8 cellular contexts compared by ENCODE assay signal in the genomic region with DNA sequence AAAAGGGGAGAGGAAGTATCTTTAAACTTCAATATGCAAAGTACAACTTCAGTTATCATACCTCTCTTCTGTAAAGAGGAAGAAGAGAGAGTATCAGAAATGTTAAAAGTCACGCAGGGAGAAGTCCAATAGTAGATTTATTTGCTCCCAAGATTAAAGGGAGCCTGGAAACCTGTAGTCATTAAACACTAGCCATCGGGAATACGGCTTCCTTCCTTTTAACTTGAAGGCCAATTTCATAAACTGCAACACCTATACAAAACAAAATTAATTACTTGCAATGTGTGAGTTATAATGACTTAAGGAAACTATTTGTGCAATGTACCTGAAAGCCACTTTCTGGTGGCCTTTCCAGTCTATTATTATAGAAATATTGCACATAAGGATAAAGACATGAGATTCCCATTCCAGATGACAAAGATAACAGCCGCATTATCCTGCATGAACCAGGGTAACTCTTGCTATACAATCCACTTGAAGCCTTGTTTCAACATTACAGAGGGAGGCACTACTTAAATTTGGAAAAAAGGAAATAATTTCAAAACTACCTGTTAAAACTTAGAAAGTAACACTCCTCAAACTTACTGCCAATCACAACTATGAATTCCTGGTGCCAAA. TPM values are rescaled to one million over a fixed set of nuclear protein-coding genes. Genes with fewer than 3 reads are reported as not detected.
DNase-seq lines count a peak whose midpoint lies in the region; ATAC-seq, FAIRE-seq and TF ChIP-seq lines count a peak whose summit lies in the region.

No MANE protein-coding gene starts in this region.

- H3K4me3 ChIP-seq in BLaER1 treated with 17β-estradiol and CSF1 and Interleukin-3, amounts not matched to agents 10 nM and 100 nM: peak overlapping the region; percentile 93 to 99 (median 98)
- H3K4me3 ChIP-seq in Loucy (ENCODE audit: low read length, poor library complexity, severe bottlenecking): peak overlapping the region; percentile 97

- H3F3A ChIP-seq in Loucy (ENCODE audit: low read depth): no peaks in the 10 kb centered on the region

- no peak for TF ChIP-seq CTCF in Loucy (conservative IDR thresholded peaks at IDR 0.05; ENCODE audit: low read length)

- peak overlapping the region in 10 of 11 experiments; percentile 7 to 98 (median 96); a peak in 13 of 22 replicates for H3K27ac ChIP-seq in BLaER1 treated with 17β-estradiol and CSF1 and Interleukin-3, amounts not matched to agents 10 nM and 100 nM

- ATAC-seq in natural killer cell treated with Interleukin-12 subunit alpha and Interleukin-12 subunit beta and Interleukin-15 and Interleukin-18, amount 100 ng/mL, for 72 hours: no peak
- no peak for ATAC-seq in HG03432 (IDR thresholded peaks at IDR 0.05; ENCODE audit: unreplicated experiment)

- H3K4me1 Mint-ChIP-seq in dendritic cell treated with granulocyte-macrophage colony-stimulating factor and Interleukin-4, amounts not matched to agents 40 ng/mL and 50 ng/mL, for 4 days (ENCODE audit: low read depth): peaks cover 54% of the 10 kb centered on the region
- H3K4me1 Mint-ChIP-seq in natural killer cell treated with Interleukin-12 subunit alpha and Interleukin-12 subunit beta and Interleukin-15 and Interleukin-18, amount 100 ng/mL, for 72 hours (ENCODE audit: low read depth in 2 of 2): peaks cover 47 to 52% of the 10 kb centered on the region in 2 donors

- H3K36me3 ChIP-seq in BLaER1 treated with 17β-estradiol and CSF1 and Interleukin-3, amounts not matched to agents 10 nM and 100 nM: peaks cover 19 to 86% (median 71%) of the 10 kb centered on the region in 11 experiments
- H3K36me3 ChIP-seq in Loucy (ENCODE audit: insufficient read depth, low read length): peaks cover 13% of the 10 kb centered on the region; the same call in 1 of the 2 replicates

- peaks cover 37 to 75% (median 45%) of the 10 kb centered on the region in 10 experiments for H3K4me1 ChIP-seq in BLaER1 treated with 17β-estradiol and CSF1 and Interleukin-3, amounts not matched to agents 10 nM and 100 nM
- H3K4me1 ChIP-seq in Loucy (ENCODE audit: insufficient read depth, low read length, poor library complexity, severe bottlenecking): peaks cover 62% of the 10 kb centered on the region

- no peaks in the 10 kb centered on the region for H3K9me2 ChIP-seq in Loucy (replicated peaks; ENCODE audit: low read depth, low read length)

- H3K27me3 ChIP-seq in BLaER1 treated with 17β-estradiol and CSF1 and Interleukin-3, amounts not matched to agents 10 nM and 100 nM: no peaks in the 10 kb centered on the region
- H3K27me3 ChIP-seq in Loucy (ENCODE audit: insufficient read depth, low read length, poor library complexity, severe bottlenecking): peaks cover 5% of the 10 kb centered on the region

- intact Hi-C loops in dendritic cell treated with granulocyte-macrophage colony-stimulating factor and Interleukin-4, amounts not matched to agents 40 ng/mL and 50 ng/mL, for 4 days (cut with micrococcal nuclease): loop anchor here (5.0 to 10.0 kb wide), 5 partner anchors 79 to 759 kb away; no protein-coding TSS in a partner anchor

- H3K27ac Mint-ChIP-seq in dendritic cell treated with granulocyte-macrophage colony-stimulating factor and Interleukin-4, amounts not matched to agents 40 ng/mL and 50 ng/mL, for 4 days: no peak overlapping the region
- H3K27ac Mint-ChIP-seq in natural killer cell treated with Interleukin-12 subunit alpha and Interleukin-12 subunit beta and Interleukin-15 and Interleukin-18, amount 100 ng/mL, for 72 hours: peak overlapping the region; percentile 92 to 95

- no peak for FAIRE-seq in HTR-8/SVneo (lab: Jason Lieb, UNC)

- peaks cover 96% of the 10 kb centered on the region for H3K79me2 ChIP-seq in Loucy (ENCODE audit: insufficient read depth, low read length)

- H3K27me3 Mint-ChIP-seq in dendritic cell treated with granulocyte-macrophage colony-stimulating factor and Interleukin-4, amounts not matched to agents 40 ng/mL and 50 ng/mL, for 4 days: no peaks in the 10 kb centered on the region
- no peaks in the 10 kb centered on the region for H3K27me3 Mint-ChIP-seq in natural killer cell treated with Interleukin-12 subunit alpha and Interleukin-12 subunit beta and Interleukin-15 and Interleukin-18, amount 100 ng/mL, for 72 hours

- H2AFZ ChIP-seq in Loucy (ENCODE audit: low read length): no peak overlapping the region

- H3K9ac ChIP-seq in BLaER1 treated with 17β-estradiol and CSF1 and Interleukin-3, amounts not matched to agents 10 nM and 100 nM: peak overlapping the region; percentile 97 to 100 (median 99)
- H3K9ac ChIP-seq in Loucy (ENCODE audit: low read depth, low read length, poor library complexity, severe bottlenecking): peak overlapping the region; percentile 92

- peak overlapping the region; percentile 39 for H3K4me3 Mint-ChIP-seq in dendritic cell treated with granulocyte-macrophage colony-stimulating factor and Interleukin-4, amounts not matched to agents 40 ng/mL and 50 ng/mL, for 4 days
- peak overlapping the region; percentile 96 for H3K4me3 Mint-ChIP-seq in natural killer cell treated with Interleukin-12 subunit alpha and Interleukin-12 subunit beta and Interleukin-15 and Interleukin-18, amount 100 ng/mL, for 72 hours

- no peaks in the 10 kb centered on the region for H3K9me3 ChIP-seq in BLaER1 treated with 17β-estradiol and CSF1 and Interleukin-3, amounts not matched to agents 10 nM and 100 nM (replicated peaks in 1 of 11)
- H3K9me3 ChIP-seq in Loucy (ENCODE audit: insufficient read depth, low read depth, low read length): no peaks in the 10 kb centered on the region

- no peaks in the 10 kb centered on the region for H3K9me3 Mint-ChIP-seq in dendritic cell treated with granulocyte-macrophage colony-stimulating factor and Interleukin-4, amounts not matched to agents 40 ng/mL and 50 ng/mL, for 4 days
- peaks cover 3% of the 10 kb centered on the region for H3K9me3 Mint-ChIP-seq in natural killer cell treated with Interleukin-12 subunit alpha and Interleukin-12 subunit beta and Interleukin-15 and Interleukin-18, amount 100 ng/mL, for 72 hours

- peaks cover 80 to 96% (median 95%) of the 10 kb centered on the region in 11 experiments for H4K20me1 ChIP-seq in BLaER1 treated with 17β-estradiol and CSF1 and Interleukin-3, amounts not matched to agents 10 nM and 100 nM
- H4K20me1 ChIP-seq in Loucy (ENCODE audit: insufficient read depth, low read length, poor library complexity, severe bottlenecking): peaks cover 88% of the 10 kb centered on the region

- peak overlapping the region; percentile 78 to 98 (median 91) for H3K4me2 ChIP-seq in BLaER1 treated with 17β-estradiol and CSF1 and Interleukin-3, amounts not matched to agents 10 nM and 100 nM
- peak overlapping the region; percentile 95 for H3K4me2 ChIP-seq in Loucy (ENCODE audit: low read depth, low read length, poor library complexity, severe bottlenecking)

- peaks cover 48% of the 10 kb centered on the region for H3K36me3 Mint-ChIP-seq in dendritic cell treated with granulocyte-macrophage colony-stimulating factor and Interleukin-4, amounts not matched to agents 40 ng/mL and 50 ng/mL, for 4 days (ENCODE audit: low read depth)
- peaks cover 51% of the 10 kb centered on the region for H3K36me3 Mint-ChIP-seq in natural killer cell treated with Interleukin-12 subunit alpha and Interleukin-12 subunit beta and Interleukin-15 and Interleukin-18, amount 100 ng/mL, for 72 hours

- no peak for DNase-seq in natural killer cell treated with Interleukin-12 subunit alpha and Interleukin-12 subunit beta and Interleukin-15 and Interleukin-18, amount 100 ng/mL, for 72 hours (ENCODE audit: low spot score)
- DNase-seq in HTR-8/SVneo (ENCODE audit: insufficient read length, low spot score): no peak
- no peak for DNase-seq in NCI-H2029 (lab: John Stamatoyannopoulos, UW)
- DNase-seq in GF-D8 (lab: John Stamatoyannopoulos, UW): no peak

RNA-seq across cellular contexts. Expression of gene BTG1, which starts 4.6 kb away (rescaled TPM):
- total RNA-seq in natural killer cell treated with Interleukin-12 subunit alpha and Interleukin-12 subunit beta and Interleukin-15 and Interleukin-18, amount 100 ng/mL, for 72 hours: 100 to 1,000 TPM in 1 of 2 donors, 10 to 100 TPM in 1; 80.0 to 249 TPM
